28 cellular contexts compared by ENCODE assay signal in the genomic region with DNA sequence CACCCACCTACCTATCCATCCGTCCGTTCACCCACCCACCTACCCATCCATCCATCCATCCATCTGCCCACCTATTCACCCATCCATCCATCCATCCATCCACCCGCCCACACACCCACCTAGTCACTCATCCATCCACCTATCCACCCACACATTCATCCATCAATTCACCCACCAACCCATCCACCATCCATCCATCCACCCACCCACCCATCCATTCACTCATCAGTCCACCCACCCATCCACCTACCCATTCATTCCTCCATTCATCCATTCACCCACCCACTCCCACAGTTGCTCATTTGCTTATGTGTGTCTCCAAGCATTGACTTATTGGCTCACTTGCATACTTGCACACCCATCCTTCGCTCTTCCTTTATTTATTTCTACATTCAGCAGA.
"Had no signal": no experiment of that assay in that cellular context is flagged by ENCODE, and none has a peak within 500 bp of the region (broad histone marks: within the 10 kb centered on the region; RNA-seq: fewer than 3 reads in every experiment).

No MANE protein-coding gene starts in this region.

- H3K4me1 Mint-ChIP-seq: activated T-helper 17 cell treated with anti-CD3 and anti-CD28 coated beads, Interleukin-2, amount 50 U/mL, for 72 hours had no signal

- FAIRE-seq: astrocyte, bronchial epithelial cell, endometrium, frontal cortex had no signal

- H3K9me3 Mint-ChIP-seq: activated B cell treated with CpG ODN at 0.5 μM for 24 hours; activated CD8-positive, alpha-beta T cell treated with anti-CD3 and anti-CD28 coated beads for 36 hours; activated T-cell treated with anti-CD3 and anti-CD28 coated beads, Interleukin-2, amount 50 U/mL, for 4 hours; T-helper 2 cell treated with Interferon-gamma antibody and Interleukin-4, amounts not matched to agents 5 μg/mL and 100 μg/mL, for 36 hours had no signal

- H3K4me1 ChIP-seq: colonic mucosa had no signal

- H3K27me3 Mint-ChIP-seq: activated B cell treated with CpG ODN at 0.5 μM for 24 hours; activated CD8-positive, alpha-beta T cell treated with anti-CD3 and anti-CD28 coated beads for 36 hours; activated naive CD8-positive, alpha-beta T cell; activated T-helper 17 cell treated with anti-CD3 and anti-CD28 coated beads, Interleukin-2, amount 50 U/mL, for 72 hours had no signal

- H3K4me3 Mint-ChIP-seq: activated B cell treated with CpG ODN at 0.5 μM for 24 hours; activated CD8-positive, alpha-beta T cell treated with anti-CD3 and anti-CD28 coated beads for 36 hours; activated naive CD8-positive, alpha-beta T cell; activated T-cell treated with anti-CD3 and anti-CD28 coated beads, Interleukin-2, amount 50 U/mL, for 4 hours; activated T-helper 17 cell treated with anti-CD3 and anti-CD28 coated beads, Interleukin-2, amount 50 U/mL, for 72 hours; T-helper 17 cell; T-helper 2 cell treated with Interferon-gamma antibody and Interleukin-4, amounts not matched to agents 5 μg/mL and 100 μg/mL, for 36 hours had no signal

- H3K36me3 Mint-ChIP-seq: activated naive CD8-positive, alpha-beta T cell had no signal

- H3K4me3 ChIP-seq: colonic mucosa had no signal

- H3K9me3 ChIP-seq: colonic mucosa had no signal

- H3K27ac Mint-ChIP-seq: activated B cell treated with CpG ODN at 0.5 μM for 24 hours; activated CD8-positive, alpha-beta T cell treated with anti-CD3 and anti-CD28 coated beads for 36 hours; activated naive CD8-positive, alpha-beta T cell; activated T-helper 17 cell treated with anti-CD3 and anti-CD28 coated beads, Interleukin-2, amount 50 U/mL, for 72 hours; T-helper 17 cell; T-helper 2 cell treated with Interferon-gamma antibody and Interleukin-4, amounts not matched to agents 5 μg/mL and 100 μg/mL, for 36 hours had no signal

- H3K27me3 ChIP-seq: brain microvascular endothelial cell, colonic mucosa had no signal

- DNase-seq: activated B cell treated with CpG ODN at 0.5 μM for 24 hours; activated CD4-positive, alpha-beta T cell treated with anti-CD3 and anti-CD28 coated beads for 48 hours; activated CD4-positive, alpha-beta T cell treated with anti-CD3 and anti-CD28 coated beads, Interleukin-2, amount 50 U/mL, for 1 hour; activated CD4-positive, alpha-beta T cell treated with anti-CD3 and anti-CD28 coated beads, Interleukin-2, amount 50 U/mL, for 48 hours; activated CD8-positive, alpha-beta memory T cell treated with anti-CD3 and anti-CD28 coated beads for 24 hours; activated CD8-positive, alpha-beta T cell treated with anti-CD3 and anti-CD28 coated beads for 36 hours; activated effector memory CD4-positive, alpha-beta T cell treated with Interleukin-2 at 50 U/mL for 16 hours; activated gamma-delta T cell treated with Interleukin-2 at 50 U/mL for 16 hours; activated naive CD4-positive, alpha-beta T cell treated with anti-CD3 and anti-CD28 coated beads, Interleukin-2, amount 50 U/mL, for 16 hours; activated naive CD4-positive, alpha-beta T cell treated with Interleukin-2 at 50 U/mL for 16 hours; activated T-cell treated with anti-CD3 and anti-CD28 coated beads, Interleukin-2, amount 50 U/mL, for 4 hours; amniotic stem cell; brain microvascular endothelial cell; colonic mucosa; effector CD8-positive, alpha-beta T cell; foreskin fibroblast; head of caudate nucleus; T-helper 17 cell; T1000; WERI-Rb-1 had no signal

- H3K36me3 ChIP-seq: brain microvascular endothelial cell, colonic mucosa had no signal

- H3K27ac ChIP-seq: brain microvascular endothelial cell, colonic mucosa had no signal

- ATAC-seq: activated CD8-positive, alpha-beta T cell treated with anti-CD3 and anti-CD28 coated beads for 36 hours; activated T-cell treated with anti-CD3 and anti-CD28 coated beads, Interleukin-2, amount 50 U/mL, for 4 hours; activated T-helper 17 cell treated with anti-CD3 and anti-CD28 coated beads, Interleukin-2, amount 50 U/mL, for 72 hours; esophagus mucosa; T-helper 17 cell had no signal
